Comparison of ENCODE assay signal across 1 cellular context in the genomic region with DNA sequence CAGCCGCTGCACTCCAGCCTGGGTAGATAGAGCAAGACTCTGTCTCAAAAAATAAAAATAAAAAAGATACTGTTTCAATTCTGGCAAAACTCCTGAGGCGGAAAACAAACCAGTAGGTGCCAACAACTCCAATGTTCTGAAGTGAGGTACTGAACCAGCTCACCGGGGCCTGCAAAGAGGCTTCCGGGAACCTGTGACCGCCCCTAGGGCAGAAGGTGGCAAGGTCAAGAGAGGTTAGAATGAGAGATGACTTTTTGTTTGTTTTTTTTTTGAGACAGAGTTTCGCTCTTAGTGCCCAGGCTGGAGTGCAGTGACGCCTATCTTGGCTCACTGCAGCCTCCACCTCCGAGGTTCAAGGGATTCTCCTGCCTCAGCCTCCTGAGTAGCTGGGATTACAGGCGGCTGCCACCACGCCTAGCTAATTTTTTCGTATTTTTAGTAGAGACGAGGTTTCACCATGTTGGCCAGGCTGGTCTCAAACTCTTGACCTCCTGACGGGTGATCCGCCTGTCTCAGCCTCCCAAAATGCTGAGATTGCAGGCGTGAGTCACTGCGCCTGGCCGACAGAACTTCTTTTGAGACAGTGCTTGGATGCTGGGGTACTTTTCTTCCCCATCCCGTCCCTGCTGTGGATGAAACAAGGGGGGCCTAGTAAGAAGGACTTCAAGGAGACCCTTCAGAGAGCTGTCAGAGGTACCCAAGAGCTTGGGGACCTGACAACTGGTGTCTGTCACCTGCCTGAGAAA.
TF ChIP-seq lines count a peak whose summit lies in the region.

No MANE protein-coding gene starts in this region.

TF ChIP-seq in IMR-90, 13 proteins besides CTCF, POLR2A, EP300 and RAD21:
- TF ChIP-seq, protein P1, sequence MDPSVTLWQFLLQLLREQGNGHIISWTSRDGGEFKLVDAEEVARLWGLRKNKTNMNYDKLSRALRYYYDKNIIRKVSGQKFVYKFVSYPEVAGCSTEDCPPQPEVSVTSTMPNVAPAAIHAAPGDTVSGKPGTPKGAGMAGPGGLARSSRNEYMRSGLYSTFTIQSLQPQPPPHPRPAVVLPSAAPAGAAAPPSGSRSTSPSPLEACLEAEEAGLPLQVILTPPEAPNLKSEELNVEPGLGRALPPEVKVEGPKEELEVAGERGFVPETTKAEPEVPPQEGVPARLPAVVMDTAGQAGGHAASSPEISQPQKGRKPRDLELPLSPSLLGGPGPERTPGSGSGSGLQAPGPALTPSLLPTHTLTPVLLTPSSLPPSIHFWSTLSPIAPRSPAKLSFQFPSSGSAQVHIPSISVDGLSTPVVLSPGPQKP (IDR thresholded peaks at IDR 0.05; ENCODE audit: borderline replicate concordance, low read depth, low read length) = no peak
- TF ChIP-seq NFE2L2 (IDR thresholded peaks at IDR 0.05; ENCODE audit: low read depth, low read length) (no peak), BHLHE40 (IDR thresholded peaks at IDR 0.05; ENCODE audit: low read depth, low read length) (no peak), RCOR1 (IDR thresholded peaks at IDR 0.05; ENCODE audit: insufficient replicate concordance, low read length) (no peak), MAZ (IDR thresholded peaks at IDR 0.05; ENCODE audit: borderline replicate concordance, low read depth, low read length) (no peak), RFX5 (IDR thresholded peaks at IDR 0.05; ENCODE audit: low read depth, low read length) (no peak), CHD1 (IDR thresholded peaks at IDR 0.05; ENCODE audit: low read depth, low read length) (no peak), MAFK (IDR thresholded peaks at IDR 0.05; ENCODE audit: low read depth, low read length) (no peak)
- TF ChIP-seq, protein P2, sequence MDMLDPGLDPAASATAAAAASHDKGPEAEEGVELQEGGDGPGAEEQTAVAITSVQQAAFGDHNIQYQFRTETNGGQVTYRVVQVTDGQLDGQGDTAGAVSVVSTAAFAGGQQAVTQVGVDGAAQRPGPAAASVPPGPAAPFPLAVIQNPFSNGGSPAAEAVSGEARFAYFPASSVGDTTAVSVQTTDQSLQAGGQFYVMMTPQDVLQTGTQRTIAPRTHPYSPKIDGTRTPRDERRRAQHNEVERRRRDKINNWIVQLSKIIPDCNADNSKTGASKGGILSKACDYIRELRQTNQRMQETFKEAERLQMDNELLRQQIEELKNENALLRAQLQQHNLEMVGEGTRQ (IDR thresholded peaks at IDR 0.05; ENCODE audit: low read depth, low read length) = no peak
TF ChIP-seq in IMR-90: peak in this region for 0.
